ENCODE assay signal across 1 cellular context in the genomic region with DNA sequence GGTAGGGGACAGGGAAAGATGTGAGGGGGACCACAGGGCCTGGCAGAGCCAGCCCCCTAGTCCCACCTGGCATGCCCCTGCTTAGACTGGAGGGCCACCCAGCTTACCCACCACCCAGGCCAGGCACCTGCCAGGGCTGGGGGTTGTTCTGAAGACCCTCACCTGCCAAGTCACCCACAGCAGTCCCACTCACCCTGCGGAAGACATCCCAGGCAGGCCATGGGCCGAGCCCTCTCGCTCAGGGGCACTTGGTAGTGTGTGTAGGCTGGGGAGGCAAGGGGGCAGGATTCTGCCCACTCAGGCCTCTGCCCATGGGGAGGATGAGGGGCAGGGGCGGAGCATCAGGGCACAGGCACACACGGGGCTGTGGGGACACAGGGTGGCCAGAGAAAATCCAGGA.
TF ChIP-seq lines count a peak whose summit lies in the region.

No MANE protein-coding gene starts in this region.

TF ChIP-seq in GM23338, 12 proteins besides CTCF, POLR2A, EP300 and RAD21:
- TF ChIP-seq CREB1 (CRISPR knock-in tag; IDR thresholded peaks at IDR 0.05; ENCODE audit: low read depth) (no peak), JUNB (IDR thresholded peaks at IDR 0.05; ENCODE audit: unreplicated experiment) (no peak), NANOG (IDR thresholded peaks at IDR 0.05; ENCODE audit: borderline replicate concordance) (no peak), ZNF331 (CRISPR knock-in tag; IDR thresholded peaks at IDR 0.05; ENCODE audit: low read depth) (no peak), STAT1 (IDR thresholded peaks at IDR 0.05; ENCODE audit: unreplicated experiment) (no peak), POLR2AphosphoS5 (IDR thresholded peaks at IDR 0.05; ENCODE audit: low read depth) (no peak)
